ENCODE assay signal across 17 cellular contexts in genomic region chr5:140398379-140398811, GRCh38. TPM values are rescaled to one million over a fixed set of nuclear protein-coding genes. Genes with fewer than 3 reads are reported as not detected.
A peak's percentile ranks its signal among the peaks of the same experiment; 100 is the strongest.
DNase-seq lines count a peak whose midpoint lies in the region; ATAC-seq and TF ChIP-seq lines count a peak whose summit lies in the region.
"Had no signal": no experiment of that assay in that cellular context is flagged by ENCODE, and none has a peak within 500 bp of the region (broad histone marks: within the 10 kb centered on the region; RNA-seq: fewer than 3 reads in every experiment).

No MANE protein-coding gene starts in this region.

- CTCF ChIA-PET in activated CD4-positive, alpha-beta memory T cell treated with anti-CD3 and anti-CD28 coated beads, Interleukin-2, amount 10 ng/mL, durations not matched to agents 7 days and 5 days (lab: Charles Lee) = interaction anchor here (0.7 kb wide), 1 partner anchor 629 kb away, joined by 3 read pairs; no protein-coding TSS in a partner anchor

- no peak overlapping the region for H3K27ac Mint-ChIP-seq in nephron progenitor cell
- no peak overlapping the region for H3K27ac Mint-ChIP-seq in activated CD4-positive, alpha-beta memory T cell treated with anti-CD3 and anti-CD28 coated beads, Interleukin-2, amount 10 ng/mL, durations not matched to agents 7 days and 5 days
- H3K27ac Mint-ChIP-seq: activated naive CD4-positive, alpha-beta T cell treated with anti-CD3 and anti-CD28 coated beads for 36 hours; stimulated activated effector memory CD8-positive, alpha-beta T cell treated with anti-CD3 and anti-CD28 coated beads, Interleukin-12 subunit alpha, Interleukin-12 subunit beta, amount 100 ng/mL, for 72 hours; T-cell had no signal

- POLR2A ChIA-PET in activated CD4-positive, alpha-beta memory T cell treated with anti-CD3 and anti-CD28 coated beads, Interleukin-2, amount 10 ng/mL, durations not matched to agents 7 days and 5 days (lab: Charles Lee) = no interaction called here

- TF ChIP-seq CTCF in RWPE2 (IDR thresholded peaks at IDR 0.05; ENCODE audit: poor library complexity, severe bottlenecking) = no peak
- TF ChIP-seq CTCF in fibroblast of pulmonary artery (IDR thresholded peaks at IDR 0.05; ENCODE audit: low read length, missing control alignments) = no peak
- TF ChIP-seq CTCF in nephron progenitor cell (IDR thresholded peaks at IDR 0.05) = no peak

- H3K27me3 ChIP-seq in ACC112 (ENCODE audit: insufficient read depth, low read length) (no peaks in the 10 kb centered on the region), RWPE2 (ENCODE audit: insufficient read depth, poor library complexity, severe bottlenecking) (no peaks in the 10 kb centered on the region)
- H3K27me3 ChIP-seq: brain microvascular endothelial cell, gastrocnemius medialis, sigmoid colon had no signal

- H3K4me1 Mint-ChIP-seq in nephron progenitor cell = peaks cover 20% of the 10 kb centered on the region
- peaks cover 16% of the 10 kb centered on the region for H3K4me1 Mint-ChIP-seq in activated CD4-positive, alpha-beta memory T cell treated with anti-CD3 and anti-CD28 coated beads, Interleukin-2, amount 10 ng/mL, durations not matched to agents 7 days and 5 days

- peaks cover 4% of the 10 kb centered on the region for H3K4me1 ChIP-seq in ACC112 (ENCODE audit: control insufficient read depth, insufficient read depth, low read length, unreplicated experiment)
- peaks cover 19% of the 10 kb centered on the region for H3K4me1 ChIP-seq in RWPE2 (ENCODE audit: insufficient read depth, poor library complexity, severe bottlenecking)

- no peak overlapping the region for H3K4me3 Mint-ChIP-seq in nephron progenitor cell
- no peak overlapping the region for H3K4me3 Mint-ChIP-seq in activated CD4-positive, alpha-beta memory T cell treated with anti-CD3 and anti-CD28 coated beads, Interleukin-2, amount 10 ng/mL, durations not matched to agents 7 days and 5 days
- H3K4me3 Mint-ChIP-seq: activated naive CD4-positive, alpha-beta T cell treated with anti-CD3 and anti-CD28 coated beads for 36 hours; neural crest cell; stimulated activated effector memory CD8-positive, alpha-beta T cell treated with anti-CD3 and anti-CD28 coated beads, Interleukin-12 subunit alpha, Interleukin-12 subunit beta, amount 100 ng/mL, for 72 hours had no signal

- H3K36me3 Mint-ChIP-seq in nephron progenitor cell (ENCODE audit: low read depth) = no peaks in the 10 kb centered on the region
- H3K36me3 Mint-ChIP-seq in activated CD4-positive, alpha-beta memory T cell treated with anti-CD3 and anti-CD28 coated beads, Interleukin-2, amount 10 ng/mL, durations not matched to agents 7 days and 5 days (ENCODE audit: low read depth) = peaks cover 8% of the 10 kb centered on the region

- peaks cover 17% of the 10 kb centered on the region for H3K79me2 ChIP-seq in ACC112 (ENCODE audit: control insufficient read depth, insufficient read depth, low read length, unreplicated experiment)

- H3K27ac ChIP-seq in ACC112 (ENCODE audit: low read depth, low read length) (peak overlapping the region; percentile 22; the same call in 1 of the 2 replicates), RWPE2 (ENCODE audit: poor library complexity, severe bottlenecking) (peak overlapping the region; percentile 53)
- H3K27ac ChIP-seq: brain microvascular endothelial cell, gastrocnemius medialis, sigmoid colon had no signal

- no peaks in the 10 kb centered on the region for H3K9me3 Mint-ChIP-seq in nephron progenitor cell
- no peaks in the 10 kb centered on the region for H3K9me3 Mint-ChIP-seq in activated CD4-positive, alpha-beta memory T cell treated with anti-CD3 and anti-CD28 coated beads, Interleukin-2, amount 10 ng/mL, durations not matched to agents 7 days and 5 days
- H3K9me3 Mint-ChIP-seq: activated naive CD4-positive, alpha-beta T cell treated with anti-CD3 and anti-CD28 coated beads for 36 hours; neural crest cell; stimulated activated effector memory CD8-positive, alpha-beta T cell treated with anti-CD3 and anti-CD28 coated beads, Interleukin-12 subunit alpha, Interleukin-12 subunit beta, amount 100 ng/mL, for 72 hours; T-cell had no signal

- ATAC-seq in RWPE2 (ENCODE audit: low read depth) (no peak; the same call in 2 of the 3 replicates), GM21526 (IDR thresholded peaks at IDR 0.05; ENCODE audit: low FRiP score, unreplicated experiment) (no peak), GM21786 (IDR thresholded peaks at IDR 0.05; ENCODE audit: unreplicated experiment) (no peak)
- ATAC-seq: gastrocnemius medialis; stimulated activated effector memory CD8-positive, alpha-beta T cell treated with anti-CD3 and anti-CD28 coated beads, Interleukin-12 subunit alpha, Interleukin-12 subunit beta, amount 100 ng/mL, for 72 hours; T-cell had no signal

- H3K9me3 ChIP-seq in RWPE2 (ENCODE audit: severe bottlenecking) = no peaks in the 10 kb centered on the region
- H3K9me3 ChIP-seq: gastrocnemius medialis, sigmoid colon had no signal

- H3K36me3 ChIP-seq in ACC112 (ENCODE audit: insufficient read depth, low read length) (no peaks in the 10 kb centered on the region), RWPE2 (ENCODE audit: low read depth) (no peaks in the 10 kb centered on the region)
- H3K36me3 ChIP-seq: brain microvascular endothelial cell, gastrocnemius medialis, sigmoid colon had no signal

- H2AFZ ChIP-seq in ACC112 (ENCODE audit: low read length, unreplicated experiment) = no peak overlapping the region

- H3K27me3 Mint-ChIP-seq in nephron progenitor cell (ENCODE audit: low read depth, poor library complexity) = no peaks in the 10 kb centered on the region
- no peaks in the 10 kb centered on the region for H3K27me3 Mint-ChIP-seq in activated CD4-positive, alpha-beta memory T cell treated with anti-CD3 and anti-CD28 coated beads, Interleukin-2, amount 10 ng/mL, durations not matched to agents 7 days and 5 days
- H3K27me3 Mint-ChIP-seq: T-cell had no signal

- DNase-seq in HT-29 (ENCODE audit: low spot score) (peak; percentile 40), RWPE2 (ENCODE audit: low spot score) (no peak), fibroblast of pulmonary artery (ENCODE audit: low read depth) (peak; percentile 40), nephron progenitor cell (no peak)
- no peak for DNase-seq in activated CD4-positive, alpha-beta memory T cell treated with anti-CD3 and anti-CD28 coated beads, Interleukin-2, amount 10 ng/mL, durations not matched to agents 7 days and 5 days
- DNase-seq: activated naive CD4-positive, alpha-beta T cell treated with anti-CD3 and anti-CD28 coated beads for 36 hours; brain microvascular endothelial cell; effector CD4-positive, alpha-beta T cell; gastrocnemius medialis; NCI-H1092; sigmoid colon; T-cell had no signal

- no peak overlapping the region for H3K4me3 ChIP-seq in ACC112 (ENCODE audit: low read depth, low read length)
- no peak overlapping the region for H3K4me3 ChIP-seq in RWPE2 (ENCODE audit: severe bottlenecking)
- no peak overlapping the region for H3K4me3 ChIP-seq in fibroblast of pulmonary artery (replicated peaks; ENCODE audit: low read depth, low read length)
- H3K4me3 ChIP-seq: gastrocnemius medialis, sigmoid colon had no signal

RNA-seq across cellular contexts. Expression of gene ANKHD1, which starts 3.2 kb away (rescaled TPM):
- total RNA-seq in HT-29 (2014; rRNA removed; shearing (Covaris generic)) = 68.9 and 74.6 TPM in 2 replicates
- total RNA-seq in activated CD4-positive, alpha-beta memory T cell treated with anti-CD3 and anti-CD28 coated beads, Interleukin-2, amount 10 ng/mL, durations not matched to agents 7 days and 5 days = 100 to 1,000 TPM; 109 to 122 TPM

RNA-seq across cellular contexts. Expression of gene SLC4A9, which starts 38.4 kb away (rescaled TPM):
- 0.08 and 0.86 TPM in 2 replicates for total RNA-seq in HT-29 (2014; rRNA removed; shearing (Covaris generic))
- total RNA-seq in activated CD4-positive, alpha-beta memory T cell treated with anti-CD3 and anti-CD28 coated beads, Interleukin-2, amount 10 ng/mL, durations not matched to agents 7 days and 5 days = under 1 TPM; 0.43 to 0.78 TPM
- total RNA-seq: gastrocnemius medialis, neural crest cell, sigmoid colon had no signal

RNA-seq across cellular contexts. Expression of gene HBEGF, which starts 52.0 kb away (rescaled TPM):
- total RNA-seq in HT-29 (2014; rRNA removed; shearing (Covaris generic)) = 40.9 and 46.3 TPM in 2 replicates
- 10 to 100 TPM; 67.9 to 69.1 TPM for total RNA-seq in activated CD4-positive, alpha-beta memory T cell treated with anti-CD3 and anti-CD28 coated beads, Interleukin-2, amount 10 ng/mL, durations not matched to agents 7 days and 5 days

Comparison
In these comparisons a context has a peak if more than half of its experiments do, and no peak if none do; other contexts are left out.
1. DNase-seq: peak in HT-29 (single experiment) and fibroblast of pulmonary artery (single experiment); none in RWPE2 (single experiment), nephron progenitor cell (single experiment) and activated CD4-positive, alpha-beta memory T cell treated with anti-CD3 and anti-CD28 coated beads, Interleukin-2, amount 10 ng/mL, durations not matched to agents 7 days and 5 days (single experiment).